ENCODE assay signal across 13 cellular contexts in genomic region chr11:111310088-111310487, GRCh38. TPM values are rescaled to one million over a fixed set of nuclear protein-coding genes. Genes with fewer than 3 reads are reported as not detected.
DNase-seq lines count a peak whose midpoint lies in the region; ATAC-seq, FAIRE-seq and TF ChIP-seq lines count a peak whose summit lies in the region.
"Had no signal": no experiment of that assay in that cellular context is flagged by ENCODE, and none has a peak within 500 bp of the region (broad histone marks: within the 10 kb centered on the region; RNA-seq: fewer than 3 reads in every experiment).

No MANE protein-coding gene starts in this region.

- no peak overlapping the region for H3K27ac ChIP-seq in A673 (ENCODE audit: low read depth, low read length, poor library complexity, severe bottlenecking)

- no peaks in the 10 kb centered on the region for H3K36me3 Mint-ChIP-seq in activated CD4-positive, alpha-beta memory T cell treated with anti-CD3 and anti-CD28 coated beads, Interleukin-2, amount 10 ng/mL, durations not matched to agents 7 days and 5 days (ENCODE audit: low read depth)
- H3K36me3 Mint-ChIP-seq: WTC11 had no signal

- POLR2A ChIA-PET in A673 (lab: Charles Lee; ENCODE audit: low non-redundant PET) = no interaction called here
- POLR2A ChIA-PET in activated CD4-positive, alpha-beta memory T cell treated with anti-CD3 and anti-CD28 coated beads, Interleukin-2, amount 10 ng/mL, durations not matched to agents 7 days and 5 days (lab: Charles Lee) = no interaction called here

- no peaks in the 10 kb centered on the region for H3K4me1 Mint-ChIP-seq in activated CD4-positive, alpha-beta memory T cell treated with anti-CD3 and anti-CD28 coated beads, Interleukin-2, amount 10 ng/mL, durations not matched to agents 7 days and 5 days

- BruUV-seq in A673 (replicated peaks; lab: Mats Ljungman, UMichigan) = no TSS peak

- CTCF ChIA-PET in A673 (lab: Charles Lee) = no interaction called here
- CTCF ChIA-PET in activated CD4-positive, alpha-beta memory T cell treated with anti-CD3 and anti-CD28 coated beads, Interleukin-2, amount 10 ng/mL, durations not matched to agents 7 days and 5 days (lab: Charles Lee) = no interaction called here

- no peaks in the 10 kb centered on the region for H3K9me3 ChIP-seq in A673 (ENCODE audit: low read depth, low read length, poor library complexity, severe bottlenecking)
- H3K9me3 ChIP-seq: SK-N-SH had no signal

- H3K4me1 ChIP-seq in A673 (ENCODE audit: insufficient read depth, low read length, poor library complexity, severe bottlenecking) = peaks cover 13% of the 10 kb centered on the region

- no peaks in the 10 kb centered on the region for H3K36me3 ChIP-seq in A673 (ENCODE audit: insufficient read depth, low read length, poor library complexity, severe bottlenecking)

- peaks cover 32% of the 10 kb centered on the region for H3K27me3 Mint-ChIP-seq in activated CD4-positive, alpha-beta memory T cell treated with anti-CD3 and anti-CD28 coated beads, Interleukin-2, amount 10 ng/mL, durations not matched to agents 7 days and 5 days

- TF ChIP-seq CTCF in A673 (conservative IDR thresholded peaks at IDR 0.05; ENCODE audit: low read depth, low read length) (no peak), epithelial cell of esophagus (IDR thresholded peaks at IDR 0.05; ENCODE audit: insufficient read depth, low read depth, low read length, missing control alignments) (no peak)

- no peaks in the 10 kb centered on the region for H3K9me3 Mint-ChIP-seq in activated CD4-positive, alpha-beta memory T cell treated with anti-CD3 and anti-CD28 coated beads, Interleukin-2, amount 10 ng/mL, durations not matched to agents 7 days and 5 days

- intact Hi-C loops in A673 (cut with micrococcal nuclease; ENCODE audit: unreplicated experiment) = no loop called here

- no peak for ATAC-seq in GM18520 (IDR thresholded peaks at IDR 0.05; ENCODE audit: unreplicated experiment)
- ATAC-seq: WTC11 had no signal

- H3K4me3 ChIP-seq in A673 (ENCODE audit: low read depth, low read length, poor library complexity, severe bottlenecking) = no peak overlapping the region
- no peak overlapping the region for H3K4me3 ChIP-seq in epithelial cell of esophagus (ENCODE audit: low read length)

- FAIRE-seq in GM19239 (lab: Jason Lieb, UNC) = no peak

- DNase-seq in A673 (ENCODE audit: low spot score) = peak; percentile 80
- peak; percentile 34 for DNase-seq in NCI-H1092 (lab: John Stamatoyannopoulos, UW)
- DNase-seq in NCI-H345 treated with DMSO at 0.1 percent for 48 hours (lab: John Stamatoyannopoulos, UW; ENCODE audit: unreplicated experiment) = peak; percentile 97
- peak; percentile 56 for DNase-seq in epithelial cell of esophagus (ENCODE audit: low read depth)
- no peak for DNase-seq in inferior parietal cortex (ENCODE audit: extremely low spot score)
- no peak for DNase-seq in GM19239 (ENCODE audit: insufficient read length, low spot score)
- no peak for DNase-seq in activated CD4-positive, alpha-beta memory T cell treated with anti-CD3 and anti-CD28 coated beads, Interleukin-2, amount 10 ng/mL, durations not matched to agents 7 days and 5 days
- DNase-seq: activated T-cell treated with anti-CD3 and anti-CD28 coated beads for 4 hours, HCEC 1CT, mesendoderm, SK-N-SH had no signal

- H3K27ac Mint-ChIP-seq in activated CD4-positive, alpha-beta memory T cell treated with anti-CD3 and anti-CD28 coated beads, Interleukin-2, amount 10 ng/mL, durations not matched to agents 7 days and 5 days = no peak overlapping the region
- H3K27ac Mint-ChIP-seq: WTC11 had no signal

- H3K4me3 Mint-ChIP-seq in activated CD4-positive, alpha-beta memory T cell treated with anti-CD3 and anti-CD28 coated beads, Interleukin-2, amount 10 ng/mL, durations not matched to agents 7 days and 5 days = no peak overlapping the region
- H3K4me3 Mint-ChIP-seq: WTC11 had no signal

- no peaks in the 10 kb centered on the region for H3K27me3 ChIP-seq in A673 (replicated peaks; ENCODE audit: insufficient read depth, low read depth, low read length, poor library complexity)

RNA-seq across cellular contexts. Expression of gene POU2AF3, which starts 11.7 kb away (rescaled TPM):
- 0.77 and 1.1 TPM in 2 replicates for total RNA-seq in A673 (2021)
- total RNA-seq in activated CD4-positive, alpha-beta memory T cell treated with anti-CD3 and anti-CD28 coated beads, Interleukin-2, amount 10 ng/mL, durations not matched to agents 7 days and 5 days = not detected

Comparison
In these comparisons a context has a peak if more than half of its experiments do, and no peak if none do; other contexts are left out.
1. DNase-seq: peak in A673 (single experiment), NCI-H1092 (single experiment), NCI-H345 treated with DMSO at 0.1 percent for 48 hours (single experiment) and epithelial cell of esophagus (single experiment); none in inferior parietal cortex (single experiment), GM19239 (single experiment) and activated CD4-positive, alpha-beta memory T cell treated with anti-CD3 and anti-CD28 coated beads, Interleukin-2, amount 10 ng/mL, durations not matched to agents 7 days and 5 days (single experiment).